Comparison of ENCODE assay signal across 8 cellular contexts in genomic region chr17:17913695-17914332, GRCh38. TPM values are rescaled to one million over a fixed set of nuclear protein-coding genes. Genes with fewer than 3 reads are reported as not detected.
A peak's percentile ranks its signal among the peaks of the same experiment; 100 is the strongest.
DNase-seq lines count a peak whose midpoint lies in the region; ATAC-seq and TF ChIP-seq lines count a peak whose summit lies in the region.

No MANE protein-coding gene starts in this region.

- H3K27ac Mint-ChIP-seq in T-helper 17 cell, result no peak overlapping the region
- peak overlapping the region; percentile 36 for H3K27ac Mint-ChIP-seq in dendritic cell treated with granulocyte-macrophage colony-stimulating factor and Interleukin-4, amounts not matched to agents 40 ng/mL and 50 ng/mL, for 4 days

- no peak overlapping the region for H3K9ac ChIP-seq in mesendoderm (ENCODE audit: low read length)

- no CpG with 5 or more reads among the region's 4 CpGs for WGBS in mesendoderm (ENCODE audit: extremely low coverage, insufficient coverage, low lambda C conversion rate)
- WGBS in tibial nerve, 2 donors, result 7 to 18% methylated on average over 4 of the region's 4 CpGs

- H3K4me3 Mint-ChIP-seq in T-helper 17 cell, result no peak overlapping the region
- H3K4me3 Mint-ChIP-seq in dendritic cell treated with granulocyte-macrophage colony-stimulating factor and Interleukin-4, amounts not matched to agents 40 ng/mL and 50 ng/mL, for 4 days, result no peak overlapping the region

- peak overlapping the region; percentile 58 for H3K56ac ChIP-seq in mesendoderm (ENCODE audit: low read length)

- no peaks in the 10 kb centered on the region for H3K9me3 Mint-ChIP-seq in dendritic cell treated with granulocyte-macrophage colony-stimulating factor and Interleukin-4, amounts not matched to agents 40 ng/mL and 50 ng/mL, for 4 days

- H3K4me1 Mint-ChIP-seq in T-helper 17 cell, result peaks cover 9% of the 10 kb centered on the region
- peaks cover 32% of the 10 kb centered on the region for H3K4me1 Mint-ChIP-seq in dendritic cell treated with granulocyte-macrophage colony-stimulating factor and Interleukin-4, amounts not matched to agents 40 ng/mL and 50 ng/mL, for 4 days (ENCODE audit: low read depth)

- intact Hi-C loops in dendritic cell treated with granulocyte-macrophage colony-stimulating factor and Interleukin-4, amounts not matched to agents 40 ng/mL and 50 ng/mL, for 4 days (cut with micrococcal nuclease), result no loop called here

- no peak overlapping the region for H3K4ac ChIP-seq in mesendoderm (ENCODE audit: low read depth, low read length)

- H3K79me1 ChIP-seq in mesendoderm (ENCODE audit: low read length), result no peaks in the 10 kb centered on the region

- peak overlapping the region; percentile 16 for H4K5ac ChIP-seq in mesendoderm (ENCODE audit: low read length)

- H3K23ac ChIP-seq in mesendoderm (ENCODE audit: low read length), result no peak overlapping the region

- H3K79me2 ChIP-seq in mesendoderm (ENCODE audit: control insufficient read depth, insufficient read depth, low read length), result no peaks in the 10 kb centered on the region

- ATAC-seq in activated CD4-positive, CD25-positive, alpha-beta regulatory T cell treated with anti-CD3 and anti-CD28 coated beads, Interleukin-2, amount 50 U/mL, for 24 hours, result peak; percentile 63 to 79
- ATAC-seq in T-helper 17 cell, result peak; percentile 45

- no peak overlapping the region for H4K8ac ChIP-seq in mesendoderm (ENCODE audit: low read depth, low read length)

- H3K9me3 ChIP-seq in T-helper 17 cell (ENCODE audit: control insufficient read depth, low read length, poor library complexity, severe bottlenecking) (no peaks in the 10 kb centered on the region), tibial nerve (no peaks in the 10 kb centered on the region)

- peak overlapping the region; percentile 62 for H3K27ac ChIP-seq in mesendoderm (ENCODE audit: low read depth, low read length)
- H3K27ac ChIP-seq in tibial nerve, result peak overlapping the region; percentile 22 to 78 (median 43)

- no peak overlapping the region for H2BK15ac ChIP-seq in mesendoderm (replicated peaks; ENCODE audit: low read depth)

- peak in 1 of 2 donors; percentile 7 for TF ChIP-seq EP300 in tibial nerve (IDR thresholded peaks at IDR 0.05)

- peaks cover 7% of the 10 kb centered on the region for H3K4me1 ChIP-seq in mesendoderm (ENCODE audit: control insufficient read depth, low read depth, low read length)
- peaks cover 0 to 53% (median 21%) of the 10 kb centered on the region in 4 donors for H3K4me1 ChIP-seq in tibial nerve

- H3K36me3 Mint-ChIP-seq in T-helper 17 cell (ENCODE audit: low read depth), result no peaks in the 10 kb centered on the region
- peaks cover 7% of the 10 kb centered on the region for H3K36me3 Mint-ChIP-seq in dendritic cell treated with granulocyte-macrophage colony-stimulating factor and Interleukin-4, amounts not matched to agents 40 ng/mL and 50 ng/mL, for 4 days (ENCODE audit: low read depth)

- DNase-seq in activated CD4-positive, CD25-positive, alpha-beta regulatory T cell treated with anti-CD3 and anti-CD28 coated beads, Interleukin-2, amount 50 U/mL, for 72 hours, result no peak
- peak; percentile 97 for DNase-seq in NCI-H146 treated with DMSO at 0.1 percent for 48 hours (lab: John Stamatoyannopoulos, UW; ENCODE audit: unreplicated experiment)
- DNase-seq in T-helper 17 cell, result no peak
- peak; percentile 96 for DNase-seq in mesendoderm
- DNase-seq in tibial nerve (ENCODE audit: low spot score in 2 of 2), result peak in 1 of 2 donors; percentile 28
- DNase-seq in medulla oblongata (ENCODE audit: extremely low spot score), result no peak

- H2AK5ac ChIP-seq in mesendoderm (ENCODE audit: low read length), result no peak overlapping the region

- H3K27me3 ChIP-seq in mesendoderm (ENCODE audit: insufficient read depth, low read length, poor library complexity) (no peaks in the 10 kb centered on the region), tibial nerve (no peaks in the 10 kb centered on the region)

- H2BK120ac ChIP-seq in mesendoderm (ENCODE audit: low read depth, low read length), result no peak overlapping the region

- H3K4me2 ChIP-seq in mesendoderm (ENCODE audit: low read length), result no peak overlapping the region

- no peak overlapping the region for H3K18ac ChIP-seq in mesendoderm (ENCODE audit: low read length)

- TF ChIP-seq POLR2A in tibial nerve (IDR thresholded peaks at IDR 0.05), result no peak

- H3K36me3 ChIP-seq in mesendoderm (ENCODE audit: control insufficient read depth, insufficient read depth, low read length), result no peaks in the 10 kb centered on the region
- no peaks in the 10 kb centered on the region for H3K36me3 ChIP-seq in tibial nerve

- H3K27me3 Mint-ChIP-seq in T-helper 17 cell, result no peaks in the 10 kb centered on the region
- no peaks in the 10 kb centered on the region for H3K27me3 Mint-ChIP-seq in dendritic cell treated with granulocyte-macrophage colony-stimulating factor and Interleukin-4, amounts not matched to agents 40 ng/mL and 50 ng/mL, for 4 days

- no peak overlapping the region for H2BK5ac ChIP-seq in mesendoderm (ENCODE audit: low read length)

- TF ChIP-seq CTCF in tibial nerve (IDR thresholded peaks at IDR 0.05), result no peak

- no peak overlapping the region for H3K4me3 ChIP-seq in mesendoderm (ENCODE audit: low read length)
- H3K4me3 ChIP-seq in tibial nerve, result no peak overlapping the region

RNA-seq across cellular contexts. Expression of gene TOM1L2, which starts 58.4 kb away (rescaled TPM):
- 10 to 100 TPM; 42.2 to 44.2 TPM for total RNA-seq in T-helper 17 cell
- polyA plus RNA-seq in mesendoderm (2013, experiment 1 of 2), result 4.7 TPM
- polyA plus RNA-seq in mesendoderm (2013, experiment 2 of 2), result 5.2 TPM
- total RNA-seq in tibial nerve, result 100 to 1,000 TPM in 1 of 4 donors, 10 to 100 TPM in 3; 83.4 to 109 (median 96.8) TPM

RNA-seq across cellular contexts. Expression of gene DRC3, which starts 58.8 kb away (rescaled TPM):
- total RNA-seq in T-helper 17 cell, result not detected
- 0.13 TPM for polyA plus RNA-seq in mesendoderm (2013, experiment 1 of 2)
- polyA plus RNA-seq in mesendoderm (2013, experiment 2 of 2), result 0.13 TPM
- total RNA-seq in tibial nerve, result 1 to 10 TPM; 4.3 to 8.6 (median 6.0) TPM

Comparison
In these comparisons a context has a peak if more than half of its experiments do, and no peak if none do; other contexts are left out.
1. DNase-seq: peak in NCI-H146 treated with DMSO at 0.1 percent for 48 hours (single experiment) and mesendoderm (single experiment); none in activated CD4-positive, CD25-positive, alpha-beta regulatory T cell treated with anti-CD3 and anti-CD28 coated beads, Interleukin-2, amount 50 U/mL, for 72 hours (single experiment), T-helper 17 cell (0 of 3) and medulla oblongata (single experiment).
2. RNA of gene DRC3, which starts 58.8 kb away (total RNA-seq): 4.3 to 8.6 TPM in tibial nerve; not detected in T-helper 17 cell; every median in the first group is over 4 times any median in the second.